Comparison of ENCODE assay signal across 7 cellular contexts in genomic region chr17:39208893-39209292, GRCh38. TPM values are rescaled to one million over a fixed set of nuclear protein-coding genes. Genes with fewer than 3 reads are reported as not detected.
DNase-seq lines count a peak whose midpoint lies in the region; ATAC-seq, FAIRE-seq and TF ChIP-seq lines count a peak whose summit lies in the region.

No MANE protein-coding gene starts in this region.

- peaks cover 56% of the 10 kb centered on the region for H3K27me3 Mint-ChIP-seq in progenitor cell of endocrine pancreas

- H3K9me3 ChIP-seq in GM23248 (ENCODE audit: low read depth) (no peaks in the 10 kb centered on the region), OCI-LY7 (ENCODE audit: low read length) (no peaks in the 10 kb centered on the region), left lung (no peaks in the 10 kb centered on the region)

- intact Hi-C loops in OCI-LY7 (cut with micrococcal nuclease; ENCODE audit: unreplicated experiment) (loop anchor here (5.0 kb wide), 1 partner anchor 338 kb away; no protein-coding TSS in a partner anchor), left lung (cut with DNase I) (no loop called here)

- no peaks in the 10 kb centered on the region for H3K9me3 Mint-ChIP-seq in progenitor cell of endocrine pancreas (ENCODE audit: low read depth)

- H2AFZ ChIP-seq in GM23248 (no peak overlapping the region; the same call in 1 of the 2 replicates), OCI-LY7 (ENCODE audit: low read length) (peak overlapping the region; percentile 60; the same call in 1 of the 2 replicates)

- no peak overlapping the region for H3K27ac ChIP-seq in GM23248
- peak overlapping the region; percentile 93 for H3K27ac ChIP-seq in OCI-LY7 (ENCODE audit: low read depth, low read length, poor library complexity, severe bottlenecking)
- H3K27ac ChIP-seq in left lung = peak overlapping the region; percentile 55 to 83

- TF ChIP-seq CTCF in OCI-LY7 (conservative IDR thresholded peaks at IDR 0.05; ENCODE audit: low read length) (no peak; the same call in 1 of the 2 replicates), left lung (IDR thresholded peaks at IDR 0.05) (no peak), progenitor cell of endocrine pancreas (IDR thresholded peaks at IDR 0.05; ENCODE audit: unreplicated experiment) (no peak)

- DNase-seq in GM12891 (ENCODE audit: insufficient read length, low spot score) (peak; percentile 81), GM23248 (no peak), OCI-LY7 (ENCODE audit: low spot score) (peak; percentile 98), left lung (peak in 1 of 2 donors; percentile 67), progenitor cell of endocrine pancreas (ENCODE audit: low spot score, unreplicated experiment) (no peak)
- DNase-seq in activated CD4-positive, CD25-positive, alpha-beta regulatory T cell (lab: John Stamatoyannopoulos, UW) = no peak

- no TSS peak for BruUV-seq in OCI-LY7 (replicated peaks; lab: Mats Ljungman, UMichigan)

- H3K4me3 ChIP-seq in GM23248 = no peak overlapping the region
- peak overlapping the region; percentile 51 for H3K4me3 ChIP-seq in OCI-LY7 (ENCODE audit: low read depth, low read length, poor library complexity, severe bottlenecking)
- H3K4me3 ChIP-seq in left lung = no peak overlapping the region

- no peaks in the 10 kb centered on the region for H3K9me2 ChIP-seq in GM23248 (ENCODE audit: insufficient read depth)
- H3K9me2 ChIP-seq in OCI-LY7 (ENCODE audit: insufficient read depth, low read length) = no peaks in the 10 kb centered on the region

- H3F3A ChIP-seq in GM23248 (ENCODE audit: insufficient read depth) = peaks cover 21% of the 10 kb centered on the region

- H3K79me2 ChIP-seq in GM23248 (ENCODE audit: insufficient read depth) = no peaks in the 10 kb centered on the region
- no peaks in the 10 kb centered on the region for H3K79me2 ChIP-seq in OCI-LY7 (ENCODE audit: insufficient read depth, low read depth, low read length)

- peaks cover 13% of the 10 kb centered on the region for H3K36me3 ChIP-seq in GM23248 (ENCODE audit: low read depth)
- H3K36me3 ChIP-seq in OCI-LY7 (ENCODE audit: insufficient read depth, low read length) = peaks cover 18% of the 10 kb centered on the region
- peaks cover 0 to 21% of the 10 kb centered on the region in 2 donors for H3K36me3 ChIP-seq in left lung

- peak; percentile 32 for ATAC-seq in left lung
- ATAC-seq in GM18858 (IDR thresholded peaks at IDR 0.05; ENCODE audit: unreplicated experiment) = no peak

- CTCF ChIA-PET in OCI-LY7 (lab: Charles Lee; ENCODE audit: unreplicated experiment) = interaction anchor here (0.5 to 5.3 kb wide), 5 partner anchors 23 to 44 kb away, joined by 3 to 45 read pairs (median 23); no protein-coding TSS in a partner anchor

- no peaks in the 10 kb centered on the region; the same call in 1 of the 2 replicates for H4K20me1 ChIP-seq in GM23248 (ENCODE audit: insufficient read depth)
- H4K20me1 ChIP-seq in OCI-LY7 (ENCODE audit: insufficient read depth, low read length) = 0 out of 2 replicates have a peak, but pooled peaks cover under 1% of the 10 kb centered on the region

- H3K36me3 Mint-ChIP-seq in progenitor cell of endocrine pancreas (ENCODE audit: insufficient read depth) = peaks cover 9% of the 10 kb centered on the region

- WGBS in GM23248 (ENCODE audit: low coverage in 1 of 2, low lambda C conversion rate in 2 of 2, missing lambda C conversion rate in 2 of 2), 2 experiments = 68% methylated on average over 8 of the region's 8 CpGs

- POLR2A ChIA-PET in OCI-LY7 (lab: Charles Lee) = interaction anchor here (0.5 to 4.2 kb wide), 8 partner anchors 9 to 68 kb away, joined by 3 to 23 read pairs (median 7); partner anchors contain the start of gene RPL19

- no peak overlapping the region for H3K27ac Mint-ChIP-seq in progenitor cell of endocrine pancreas

- H3K4me2 ChIP-seq in GM23248 (ENCODE audit: unreplicated experiment) (no peak overlapping the region), OCI-LY7 (ENCODE audit: low read length) (peak overlapping the region; percentile 82)

- TF ChIP-seq POLR2A in GM12891 (IDR thresholded peaks at IDR 0.05; ENCODE audit: low read depth, low read length) = no peak

- H3K4me1 ChIP-seq in GM23248 (ENCODE audit: insufficient read depth) (peaks cover 7% of the 10 kb centered on the region), OCI-LY7 (ENCODE audit: insufficient read depth, low read length, poor library complexity, severe bottlenecking) (peaks cover 56% of the 10 kb centered on the region), left lung (peaks cover 7 to 29% of the 10 kb centered on the region in 2 donors)

- FAIRE-seq in GM12891 (lab: Jason Lieb, UNC) = peak; percentile 99

- in situ Hi-C loops in GM23248 (cut with MboI) = no loop called here

- no peak overlapping the region for H3K4me3 Mint-ChIP-seq in progenitor cell of endocrine pancreas (ENCODE audit: low read depth)

- peak overlapping the region; percentile 77; the same call in 1 of the 2 replicates for H3K9ac ChIP-seq in GM23248

- H3K27me3 ChIP-seq in GM23248 (replicated peaks; ENCODE audit: insufficient read depth) (no peaks in the 10 kb centered on the region), left lung (peaks cover 0 to 33% of the 10 kb centered on the region in 2 donors)

- peaks cover 2% of the 10 kb centered on the region for H3K4me1 Mint-ChIP-seq in progenitor cell of endocrine pancreas (ENCODE audit: low read depth)

TF ChIP-seq in GM12891, 5 proteins besides CTCF, POLR2A, EP300 and RAD21:
- TF ChIP-seq PAX5 (IDR thresholded peaks at IDR 0.05; ENCODE audit: insufficient read depth, low read length, severe bottlenecking) (peak; percentile 91), SPI1 (IDR thresholded peaks at IDR 0.05; ENCODE audit: low read depth, low read length) (no peak)

RNA-seq across cellular contexts. Expression of gene RPL19, which starts 8.8 kb away (rescaled TPM):
- polyA plus RNA-seq in GM12891 (2012; ENCODE audit: low read depth, missing spikeins) = 3,934 TPM
- total RNA-seq in GM23248 (2014; rRNA removed; shearing (Covaris generic)) = 1,500 and 1,636 TPM in 2 replicates
- polyA plus RNA-seq in GM23248 (2016; fragmentation: Nextera tagmentation; extraction: Ambion mirVana) = 892 and 903 TPM in 2 replicates
- total RNA-seq in OCI-LY7 (2014; rRNA removed; shearing (Covaris generic)) = 4,395 and 6,079 TPM in 2 replicates
- 3,132 and 3,168 TPM in 2 replicates for total RNA-seq in OCI-LY7 (2022)
- 1,000 to 10,000 TPM; 1,286 to 1,367 TPM for total RNA-seq in left lung
- 1,229 and 1,297 TPM in 2 replicates for total RNA-seq in progenitor cell of endocrine pancreas

RNA-seq across cellular contexts. Expression of gene CACNB1, which starts 11.4 kb away (rescaled TPM):
- polyA plus RNA-seq in GM12891 (2012; ENCODE audit: low read depth, missing spikeins) = 2.3 TPM
- 6.6 and 8.1 TPM in 2 replicates for total RNA-seq in GM23248 (2014; rRNA removed; shearing (Covaris generic))
- 6.0 and 7.1 TPM in 2 replicates for polyA plus RNA-seq in GM23248 (2016; fragmentation: Nextera tagmentation; extraction: Ambion mirVana)
- 17.9 and 23.7 TPM in 2 replicates for total RNA-seq in OCI-LY7 (2014; rRNA removed; shearing (Covaris generic))
- total RNA-seq in OCI-LY7 (2022) = 30.9 and 35.5 TPM in 2 replicates
- 10 to 100 TPM; 23.8 to 31.4 TPM for total RNA-seq in left lung
- total RNA-seq in progenitor cell of endocrine pancreas = 11.3 and 13.8 TPM in 2 replicates

RNA-seq across cellular contexts. Expression of gene STAC2, which starts 16.9 kb away (rescaled TPM):
- polyA plus RNA-seq in GM12891 (2012; ENCODE audit: low read depth, missing spikeins) = not detected
- not detected in 2 replicates for total RNA-seq in GM23248 (2014; rRNA removed; shearing (Covaris generic))
- 0.05 TPM in 1 of 2 replicates, not detected in the other for polyA plus RNA-seq in GM23248 (2016; fragmentation: Nextera tagmentation; extraction: Ambion mirVana)
- total RNA-seq in OCI-LY7 (2014; rRNA removed; shearing (Covaris generic)) = 0.03 TPM in 1 of 2 replicates, not detected in the other
- total RNA-seq in OCI-LY7 (2022) (not detected in 2 replicates), left lung (under 1 TPM; 0.17 to 0.55 TPM), progenitor cell of endocrine pancreas (not detected in 2 replicates)

RNA-seq across cellular contexts. Expression of gene ARL5C, which starts 42.9 kb away (rescaled TPM):
- polyA plus RNA-seq in GM12891 (2012; ENCODE audit: low read depth, missing spikeins) = not detected
- not detected in 2 replicates for total RNA-seq in GM23248 (2014; rRNA removed; shearing (Covaris generic))
- polyA plus RNA-seq in GM23248 (2016; fragmentation: Nextera tagmentation; extraction: Ambion mirVana) = not detected in 2 replicates
- 0.16 and 2.4 TPM in 2 replicates for total RNA-seq in OCI-LY7 (2014; rRNA removed; shearing (Covaris generic))
- 0.65 and 0.68 TPM in 2 replicates for total RNA-seq in OCI-LY7 (2022)
- total RNA-seq in left lung = not detected
- not detected in 2 replicates for total RNA-seq in progenitor cell of endocrine pancreas

RNA-seq across cellular contexts. Expression of gene PLXDC1, which starts 57.5 kb away (rescaled TPM):
- 0.06 TPM for polyA plus RNA-seq in GM12891 (2012; ENCODE audit: low read depth, missing spikeins)
- total RNA-seq in GM23248 (2014; rRNA removed; shearing (Covaris generic)) = not detected in 2 replicates
- polyA plus RNA-seq in GM23248 (2016; fragmentation: Nextera tagmentation; extraction: Ambion mirVana) = 0.24 and 0.71 TPM in 2 replicates
- total RNA-seq in OCI-LY7 (2014; rRNA removed; shearing (Covaris generic)) = 0.13 and 0.41 TPM in 2 replicates
- total RNA-seq in OCI-LY7 (2022) (0.67 TPM in 1 of 2 replicates, not detected in the other), left lung (10 to 100 TPM in 1 of 2 donors, 1 to 10 TPM in 1; 4.1 to 11.9 TPM), progenitor cell of endocrine pancreas (2.3 and 3.7 TPM in 2 replicates)

Comparison
In these comparisons a context has a peak if more than half of its experiments do, and no peak if none do; other contexts are left out.
1. DNase-seq: peak in GM12891 (single experiment) and OCI-LY7 (single experiment); none in GM23248 (single experiment), activated CD4-positive, CD25-positive, alpha-beta regulatory T cell (0 of 4) and progenitor cell of endocrine pancreas (single experiment).